ENCODE assay signal across 1 cellular context in genomic region chr1:1781526-1781903, GRCh38.
TF ChIP-seq lines count a peak whose summit lies in the region.

No MANE protein-coding gene starts in this region.

TF ChIP-seq in HepG2, 621 proteins besides CTCF, POLR2A, EP300 and RAD21:
- TF ChIP-seq CHD2 (IDR thresholded peaks at IDR 0.05; ENCODE audit: low read depth, low read length) (no peak), SIX4 (CRISPR knock-in tag; IDR thresholded peaks at IDR 0.05) (no peak), ZNF562 (CRISPR knock-in tag; IDR thresholded peaks at IDR 0.05; ENCODE audit: borderline replicate concordance) (no peak), KDM3A (CRISPR knock-in tag; IDR thresholded peaks at IDR 0.05; ENCODE audit: low read depth) (no peak), ZNF350 (CRISPR knock-in tag; IDR thresholded peaks at IDR 0.05; ENCODE audit: borderline replicate concordance, low read depth) (0 out of 2 replicates have a peak, but pooled peaks have one; percentile 11), ZNF24 (IDR thresholded peaks at IDR 0.05) (no peak), ZNF263 (CRISPR knock-in tag; IDR thresholded peaks at IDR 0.05) (no peak), ZNF383 (CRISPR knock-in tag; IDR thresholded peaks at IDR 0.05; ENCODE audit: borderline replicate concordance) (no peak), ZNF446 (CRISPR knock-in tag; IDR thresholded peaks at IDR 0.05) (no peak), PHF5A (CRISPR knock-in tag; IDR thresholded peaks at IDR 0.05; ENCODE audit: low read depth, unreplicated experiment) (no peak), NFIB (CRISPR knock-in tag; IDR thresholded peaks at IDR 0.05; ENCODE audit: borderline replicate concordance) (no peak), HDAC1 (CRISPR knock-in tag; IDR thresholded peaks at IDR 0.05) (0 out of 2 replicates have a peak, but pooled peaks have one; percentile 10), THAP11 (CRISPR knock-in tag; IDR thresholded peaks at IDR 0.05) (no peak), SNAPC5 (CRISPR knock-in tag; IDR thresholded peaks at IDR 0.05; ENCODE audit: borderline replicate concordance) (no peak), ZNF670 (CRISPR knock-in tag; IDR thresholded peaks at IDR 0.05; ENCODE audit: borderline replicate concordance) (no peak), HDAC2 (CRISPR knock-in tag; IDR thresholded peaks at IDR 0.05) (0 out of 2 replicates have a peak, but pooled peaks have one; percentile 3), ZBTB33 (CRISPR knock-in tag; IDR thresholded peaks at IDR 0.05) (no peak), SMARCE1 (IDR thresholded peaks at IDR 0.05; ENCODE audit: borderline replicate concordance) (no peak), ZXDC (CRISPR knock-in tag; IDR thresholded peaks at IDR 0.05) (no peak), ZBTB21 (CRISPR knock-in tag; IDR thresholded peaks at IDR 0.05) (no peak), KLF9 (CRISPR knock-in tag; IDR thresholded peaks at IDR 0.05; ENCODE audit: low read depth) (no peak), HMG20B (CRISPR knock-in tag; conservative IDR thresholded peaks at IDR 0.05) (no peak), MYNN (CRISPR knock-in tag; IDR thresholded peaks at IDR 0.05; ENCODE audit: low read depth) (no peak), LCORL (IDR thresholded peaks at IDR 0.05) (no peak), LCORL (CRISPR knock-in tag; IDR thresholded peaks at IDR 0.05) (no peak), ZNF33B (CRISPR knock-in tag; IDR thresholded peaks at IDR 0.05) (0 out of 2 replicates have a peak, but pooled peaks have one; percentile 57), DDIT3 (CRISPR knock-in tag; IDR thresholded peaks at IDR 0.05) (no peak), HOXA5 (CRISPR knock-in tag; IDR thresholded peaks at IDR 0.05) (no peak), ZNF75D (CRISPR knock-in tag; IDR thresholded peaks at IDR 0.05; ENCODE audit: borderline replicate concordance) (no peak), ZNF703 (CRISPR knock-in tag; IDR thresholded peaks at IDR 0.05; ENCODE audit: borderline replicate concordance) (no peak), ZNF883 (CRISPR knock-in tag; IDR thresholded peaks at IDR 0.05; ENCODE audit: not compliant biosample characterization) (peak; percentile 41), ZNF441 (CRISPR knock-in tag; IDR thresholded peaks at IDR 0.05; ENCODE audit: borderline replicate concordance) (no peak), ZNF354B (CRISPR knock-in tag; IDR thresholded peaks at IDR 0.05) (no peak), ZNF232 (CRISPR knock-in tag; IDR thresholded peaks at IDR 0.05; ENCODE audit: borderline replicate concordance) (no peak)
- TF ChIP-seq, protein P1, sequence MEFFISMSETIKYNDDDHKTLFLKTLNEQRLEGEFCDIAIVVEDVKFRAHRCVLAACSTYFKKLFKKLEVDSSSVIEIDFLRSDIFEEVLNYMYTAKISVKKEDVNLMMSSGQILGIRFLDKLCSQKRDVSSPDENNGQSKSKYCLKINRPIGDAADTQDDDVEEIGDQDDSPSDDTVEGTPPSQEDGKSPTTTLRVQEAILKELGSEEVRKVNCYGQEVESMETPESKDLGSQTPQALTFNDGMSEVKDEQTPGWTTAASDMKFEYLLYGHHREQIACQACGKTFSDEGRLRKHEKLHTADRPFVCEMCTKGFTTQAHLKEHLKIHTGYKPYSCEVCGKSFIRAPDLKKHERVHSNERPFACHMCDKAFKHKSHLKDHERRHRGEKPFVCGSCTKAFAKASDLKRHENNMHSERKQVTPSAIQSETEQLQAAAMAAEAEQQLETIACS (CRISPR knock-in tag; IDR thresholded peaks at IDR 0.05), result no peak
- TF ChIP-seq, protein P2, sequence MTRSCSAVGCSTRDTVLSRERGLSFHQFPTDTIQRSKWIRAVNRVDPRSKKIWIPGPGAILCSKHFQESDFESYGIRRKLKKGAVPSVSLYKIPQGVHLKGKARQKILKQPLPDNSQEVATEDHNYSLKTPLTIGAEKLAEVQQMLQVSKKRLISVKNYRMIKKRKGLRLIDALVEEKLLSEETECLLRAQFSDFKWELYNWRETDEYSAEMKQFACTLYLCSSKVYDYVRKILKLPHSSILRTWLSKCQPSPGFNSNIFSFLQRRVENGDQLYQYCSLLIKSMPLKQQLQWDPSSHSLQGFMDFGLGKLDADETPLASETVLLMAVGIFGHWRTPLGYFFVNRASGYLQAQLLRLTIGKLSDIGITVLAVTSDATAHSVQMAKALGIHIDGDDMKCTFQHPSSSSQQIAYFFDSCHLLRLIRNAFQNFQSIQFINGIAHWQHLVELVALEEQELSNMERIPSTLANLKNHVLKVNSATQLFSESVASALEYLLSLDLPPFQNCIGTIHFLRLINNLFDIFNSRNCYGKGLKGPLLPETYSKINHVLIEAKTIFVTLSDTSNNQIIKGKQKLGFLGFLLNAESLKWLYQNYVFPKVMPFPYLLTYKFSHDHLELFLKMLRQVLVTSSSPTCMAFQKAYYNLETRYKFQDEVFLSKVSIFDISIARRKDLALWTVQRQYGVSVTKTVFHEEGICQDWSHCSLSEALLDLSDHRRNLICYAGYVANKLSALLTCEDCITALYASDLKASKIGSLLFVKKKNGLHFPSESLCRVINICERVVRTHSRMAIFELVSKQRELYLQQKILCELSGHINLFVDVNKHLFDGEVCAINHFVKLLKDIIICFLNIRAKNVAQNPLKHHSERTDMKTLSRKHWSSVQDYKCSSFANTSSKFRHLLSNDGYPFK (CRISPR knock-in tag; IDR thresholded peaks at IDR 0.05; ENCODE audit: borderline replicate concordance), result no peak
- TF ChIP-seq, protein P3, sequence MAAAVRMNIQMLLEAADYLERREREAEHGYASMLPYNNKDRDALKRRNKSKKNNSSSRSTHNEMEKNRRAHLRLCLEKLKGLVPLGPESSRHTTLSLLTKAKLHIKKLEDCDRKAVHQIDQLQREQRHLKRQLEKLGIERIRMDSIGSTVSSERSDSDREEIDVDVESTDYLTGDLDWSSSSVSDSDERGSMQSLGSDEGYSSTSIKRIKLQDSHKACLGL (CRISPR knock-in tag; IDR thresholded peaks at IDR 0.05), result 0 out of 2 replicates have a peak, but pooled peaks have one; percentile 5
